7 cellular contexts compared by ENCODE assay signal in the genomic region with DNA sequence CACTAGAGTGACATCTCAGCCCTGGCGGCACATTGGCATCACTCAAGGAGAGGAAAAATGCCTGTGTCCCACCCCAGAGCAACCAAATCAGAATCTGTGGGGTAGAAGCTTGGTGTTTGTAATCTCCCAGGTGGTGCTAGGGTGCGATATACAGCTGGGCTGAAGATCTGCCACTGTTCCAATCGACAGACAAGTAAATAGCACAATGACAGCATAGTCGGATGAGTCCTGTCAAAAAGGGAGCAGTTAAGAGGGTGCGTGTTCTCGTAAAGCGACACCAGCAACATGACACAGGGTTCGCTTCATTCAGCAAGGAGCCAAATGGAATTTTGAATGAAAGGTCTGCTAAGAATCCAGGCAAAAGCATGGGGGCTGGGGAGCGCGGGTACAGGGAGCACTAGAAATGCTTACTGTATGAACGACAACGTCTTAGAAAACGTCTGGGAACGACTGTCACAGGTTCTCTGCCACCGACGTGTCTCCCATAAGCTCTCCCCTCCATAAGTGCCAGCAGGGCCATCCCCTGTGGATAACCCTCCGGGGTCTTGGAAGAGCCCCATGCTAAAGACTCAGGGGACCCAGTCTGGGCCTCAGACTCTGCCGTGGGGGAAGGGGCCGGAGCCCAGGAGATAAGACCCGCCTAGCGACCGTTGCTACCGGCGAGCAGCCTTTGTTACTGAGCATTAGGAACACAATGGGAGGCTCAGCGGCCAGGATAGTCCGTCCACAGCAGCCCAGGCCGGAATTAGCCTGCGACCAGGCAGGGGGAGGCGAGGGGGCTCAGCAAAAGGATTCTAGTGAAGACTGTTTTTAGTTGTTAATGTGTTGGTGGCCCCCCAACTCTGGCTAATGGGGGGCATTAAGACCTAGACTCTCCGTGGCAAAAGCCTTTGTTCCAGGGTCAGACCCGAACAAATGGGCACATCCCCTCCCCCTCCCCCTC. TPM values are rescaled to one million over a fixed set of nuclear protein-coding genes. Genes with fewer than 3 reads are reported as not detected.
DNase-seq lines count a peak whose midpoint lies in the region; ATAC-seq, FAIRE-seq and TF ChIP-seq lines count a peak whose summit lies in the region.

No MANE protein-coding gene starts in this region.

- no peak overlapping the region for H3K18ac ChIP-seq in mesenchymal stem cell (ENCODE audit: low read depth in 1 of 2, low read length in 2 of 2)

- no peak overlapping the region for H2AK5ac ChIP-seq in mesenchymal stem cell (ENCODE audit: low read length, severe bottlenecking)

- no peak overlapping the region for H2BK120ac ChIP-seq in mesenchymal stem cell (ENCODE audit: low read depth, low read length)

- peak overlapping the region; percentile 69 for H4K8ac ChIP-seq in mesenchymal stem cell (ENCODE audit: low read length)

- H3K4ac ChIP-seq in mesenchymal stem cell (ENCODE audit: low read depth in 1 of 2, low read length in 2 of 2), result no peak overlapping the region

- no peaks in the 10 kb centered on the region for H3K9me1 ChIP-seq in endothelial cell of umbilical vein (replicated peaks; ENCODE audit: control insufficient read depth, extremely low read depth, insufficient read depth, low read length)

- BruUV-seq in endothelial cell of umbilical vein (replicated peaks; lab: Mats Ljungman, UMichigan), result TSS peak; percentile 19

- CTCF ChIA-PET in endothelial cell of umbilical vein (lab: Charles Lee), result interaction anchor here (1.6 to 6.7 kb wide), 3 partner anchors 26 to 303 kb away, joined by 8 to 48 read pairs (median 12); no protein-coding TSS in a partner anchor

- intact Hi-C loops in endothelial cell of umbilical vein (cut with micrococcal nuclease), result no loop called here
- intact Hi-C loops in thyroid gland (cut with DNase I), result no loop called here

- no peak overlapping the region for H3K23ac ChIP-seq in mesenchymal stem cell (ENCODE audit: low read length in 2 of 2)

- POLR2A ChIA-PET in endothelial cell of umbilical vein (lab: Charles Lee), result no interaction called here

- no peak for TF ChIP-seq CTCF in endothelial cell of umbilical vein (IDR thresholded peaks at IDR 0.05; ENCODE audit: extremely low read depth in 1 of 2, insufficient read depth in 1 of 2, low read depth in 1 of 2, low read length in 2 of 2)
- no peak for TF ChIP-seq CTCF in thyroid gland (IDR thresholded peaks at IDR 0.05)

- H3K9ac ChIP-seq in endothelial cell of umbilical vein (replicated peaks; ENCODE audit: extremely low read depth, insufficient read depth, low read length), result peak overlapping the region; percentile 79
- H3K9ac ChIP-seq in mesenchymal stem cell (ENCODE audit: low read length), result peak overlapping the region; percentile 71

- 28% methylated on average over 27 of the region's 31 CpGs for WGBS in mesenchymal stem cell
- 36 to 41% methylated on average over 31 of the region's 31 CpGs for WGBS in thyroid gland, 2 donors

- ATAC-seq in GM19328 (IDR thresholded peaks at IDR 0.05; ENCODE audit: unreplicated experiment) (no peak), GM19351 (IDR thresholded peaks at IDR 0.05; ENCODE audit: unreplicated experiment) (no peak)

- FAIRE-seq in endothelial cell of umbilical vein (lab: Jason Lieb, UNC), result peak; percentile 76

- DNase-seq in NCI-H69 (lab: John Stamatoyannopoulos, UW) (peak; percentile 93), endothelial cell of umbilical vein (ENCODE audit: low read depth, low spot score) (no peak), mesenchymal stem cell (peak; percentile 6), thyroid gland (peak; percentile 37 to 41)
- no peak for DNase-seq in stimulated activated CD8-positive, alpha-beta memory T cell treated with anti-CD3 and anti-CD28 coated beads, Interleukin-4, amount 100 ng/mL, for 48 hours

- H3K36me3 ChIP-seq in endothelial cell of umbilical vein (ENCODE audit: control insufficient read depth in 2 of 2, extremely low read depth in 1 of 2, insufficient read depth in 2 of 2, low read length in 2 of 2) (no peaks in the 10 kb centered on the region), mesenchymal stem cell (ENCODE audit: control insufficient read depth in 1 of 2, insufficient read depth in 2 of 2, low read depth in 1 of 2, low read length in 2 of 2) (no peaks in the 10 kb centered on the region), thyroid gland (no peaks in the 10 kb centered on the region)

- no peaks in the 10 kb centered on the region for H3K9me3 ChIP-seq in endothelial cell of umbilical vein (replicated peaks; ENCODE audit: control insufficient read depth, insufficient read depth, low read length)
- H3K9me3 ChIP-seq in mesenchymal stem cell (ENCODE audit: control insufficient read depth, low read length), result no peaks in the 10 kb centered on the region
- H3K9me3 ChIP-seq in thyroid gland, result no peaks in the 10 kb centered on the region

- H4K20me1 ChIP-seq in endothelial cell of umbilical vein (replicated peaks; ENCODE audit: control insufficient read depth, extremely low read depth, insufficient read depth, low read length), result no peaks in the 10 kb centered on the region

- H3K79me1 ChIP-seq in mesenchymal stem cell (replicated peaks; ENCODE audit: low read length, poor library complexity, severe bottlenecking), result no peaks in the 10 kb centered on the region

- H3K4me2 ChIP-seq in endothelial cell of umbilical vein (ENCODE audit: insufficient read depth, low read length), result peak overlapping the region; percentile 82
- peak overlapping the region; percentile 15 for H3K4me2 ChIP-seq in mesenchymal stem cell (ENCODE audit: low read length, poor library complexity, severe bottlenecking)

- peaks cover 13% of the 10 kb centered on the region for H3K4me1 ChIP-seq in endothelial cell of umbilical vein (ENCODE audit: control insufficient read depth, extremely low read depth, insufficient read depth, low read length)
- no peaks in the 10 kb centered on the region for H3K4me1 ChIP-seq in mesenchymal stem cell (ENCODE audit: control insufficient read depth, insufficient read depth, low read depth, low read length)
- peaks cover 0 to 3% of the 10 kb centered on the region in 2 donors for H3K4me1 ChIP-seq in thyroid gland

- H2AFZ ChIP-seq in endothelial cell of umbilical vein (ENCODE audit: low read depth, low read length), result peak overlapping the region; percentile 98
- H2AFZ ChIP-seq in mesenchymal stem cell (ENCODE audit: low read depth, low read length), result peak overlapping the region; percentile 76

- no peak overlapping the region for H2BK15ac ChIP-seq in mesenchymal stem cell (ENCODE audit: low read depth, poor library complexity, severe bottlenecking)

- no peaks in the 10 kb centered on the region for H3K79me2 ChIP-seq in endothelial cell of umbilical vein (ENCODE audit: control insufficient read depth, insufficient read depth, low read length)

- peak overlapping the region; percentile 55 for H3K27ac ChIP-seq in endothelial cell of umbilical vein (ENCODE audit: insufficient read depth, low read depth, low read length)
- no peak overlapping the region for H3K27ac ChIP-seq in mesenchymal stem cell (ENCODE audit: low read length, poor library complexity, severe bottlenecking)
- H3K27ac ChIP-seq in thyroid gland, result peak overlapping the region in 1 of 3 donors; percentile 7

- peak overlapping the region; percentile 28 for H4K91ac ChIP-seq in mesenchymal stem cell (ENCODE audit: low read length)

- no peak overlapping the region for H2BK5ac ChIP-seq in mesenchymal stem cell (ENCODE audit: low read depth, low read length, poor library complexity, severe bottlenecking)

- H2BK12ac ChIP-seq in mesenchymal stem cell (ENCODE audit: low read length in 2 of 2), result no peak overlapping the region

- H3K4me3 ChIP-seq in endothelial cell of umbilical vein (replicated peaks in 1 of 3; ENCODE audit: insufficient read depth in 1 of 3, low read depth in 1 of 3, low read length in 3 of 3), result peak overlapping the region; percentile 2 to 68 (median 48)
- peak overlapping the region; percentile 24 to 67 for H3K4me3 ChIP-seq in mesenchymal stem cell (ENCODE audit: insufficient read depth in 1 of 2, low read depth in 1 of 2, low read length in 2 of 2)
- H3K4me3 ChIP-seq in thyroid gland (replicated peaks in 1 of 3), result peak overlapping the region in 2 of 3 donors; percentile 5 to 52

- peaks cover 2 to 3% of the 10 kb centered on the region in 2 experiments for H3K27me3 ChIP-seq in endothelial cell of umbilical vein (ENCODE audit: control insufficient read depth in 2 of 2, insufficient read depth in 2 of 2, low read length in 2 of 2)
- peaks cover 5 to 11% of the 10 kb centered on the region in 2 experiments for H3K27me3 ChIP-seq in mesenchymal stem cell (ENCODE audit: control insufficient read depth in 1 of 2, insufficient read depth in 1 of 2, low read length in 2 of 2)
- H3K27me3 ChIP-seq in thyroid gland, result no peaks in the 10 kb centered on the region

- H3K14ac ChIP-seq in mesenchymal stem cell (ENCODE audit: low read length in 2 of 2), result peak overlapping the region in 1 of 2 experiments; percentile 35

- TF ChIP-seq POLR2A in endothelial cell of umbilical vein (IDR thresholded peaks at IDR 0.05; ENCODE audit: low read depth, low read length) (no peak), thyroid gland (IDR thresholded peaks at IDR 0.05) (no peak)

- dilution Hi-C loops in endothelial cell of umbilical vein (cut with MboI; ENCODE audit: extremely low pct_ligation_motif_present, low sequenced_read_pairs), result no loop called here

RNA-seq across cellular contexts. Expression of gene ADA2, which starts 20.8 kb away (rescaled TPM):
- total RNA-seq in endothelial cell of umbilical vein (5.2 and 11.4 TPM in 2 replicates), thyroid gland (10 to 100 TPM in 2 of 4 donors, 1 to 10 TPM in 2; 5.2 to 19.8 (median 12.6) TPM)
- 11.0 and 11.8 TPM in 2 replicates for polyA plus RNA-seq in endothelial cell of umbilical vein
- 7.6 and 8.4 TPM in 2 replicates for polyA plus RNA-seq in endothelial cell of umbilical vein (2011; cell fraction: cytosol; rRNA removed)
- polyA plus RNA-seq in endothelial cell of umbilical vein (2011; cell fraction: nucleus; rRNA removed), result 6.4 and 7.4 TPM in 2 replicates
- polyA plus RNA-seq in endothelial cell of umbilical vein (2012), result 22.0 and 40.2 TPM in 2 replicates
- polyA minus RNA-seq in endothelial cell of umbilical vein, result 8.7 and 9.4 TPM in 2 replicates
- polyA minus RNA-seq in endothelial cell of umbilical vein (2011; cell fraction: cytosol; rRNA and poly(A)+ RNA removed), result not detected
- 2.3 and 4.2 TPM in 2 replicates for polyA minus RNA-seq in endothelial cell of umbilical vein (2011; cell fraction: nucleus; rRNA and poly(A)+ RNA removed)
- polyA plus RNA-seq in mesenchymal stem cell (2013, experiment 1 of 2), result 11.1 TPM
- polyA plus RNA-seq in mesenchymal stem cell (2013, experiment 2 of 2), result 11.8 TPM

RNA-seq across cellular contexts. Expression of gene HDHD5, which starts 39.4 kb away (rescaled TPM):
- total RNA-seq in endothelial cell of umbilical vein (28.1 and 29.1 TPM in 2 replicates), thyroid gland (10 to 100 TPM; 21.6 to 37.8 (median 25.8) TPM)
- polyA plus RNA-seq in endothelial cell of umbilical vein, result 49.5 and 54.1 TPM in 2 replicates
- polyA plus RNA-seq in endothelial cell of umbilical vein (2011; cell fraction: cytosol; rRNA removed), result 35.8 and 40.1 TPM in 2 replicates
- 31.0 and 31.3 TPM in 2 replicates for polyA plus RNA-seq in endothelial cell of umbilical vein (2011; cell fraction: nucleus; rRNA removed)
- 28.8 and 29.6 TPM in 2 replicates for polyA plus RNA-seq in endothelial cell of umbilical vein (2012)
- polyA minus RNA-seq in endothelial cell of umbilical vein, result 23.9 and 24.9 TPM in 2 replicates
- polyA minus RNA-seq in endothelial cell of umbilical vein (2011; cell fraction: cytosol; rRNA and poly(A)+ RNA removed), result 22.0 TPM
- 11.1 and 11.8 TPM in 2 replicates for polyA minus RNA-seq in endothelial cell of umbilical vein (2011; cell fraction: nucleus; rRNA and poly(A)+ RNA removed)
- 11.1 TPM for polyA plus RNA-seq in mesenchymal stem cell (2013, experiment 1 of 2)
- 11.9 TPM for polyA plus RNA-seq in mesenchymal stem cell (2013, experiment 2 of 2)

Comparison
In these comparisons a context has a peak if more than half of its experiments do, and no peak if none do; other contexts are left out.
1. DNase-seq: peak in NCI-H69 (single experiment), mesenchymal stem cell (single experiment) and thyroid gland (2 of 2); none in endothelial cell of umbilical vein (single experiment) and stimulated activated CD8-positive, alpha-beta memory T cell treated with anti-CD3 and anti-CD28 coated beads, Interleukin-4, amount 100 ng/mL, for 48 hours (single experiment).
2. Peak in every context shown above with its lines, with median percentiles within 50 percentile points of each other: H3K4me3 ChIP-seq.